8 cellular contexts compared by ENCODE assay signal in the genomic region with DNA sequence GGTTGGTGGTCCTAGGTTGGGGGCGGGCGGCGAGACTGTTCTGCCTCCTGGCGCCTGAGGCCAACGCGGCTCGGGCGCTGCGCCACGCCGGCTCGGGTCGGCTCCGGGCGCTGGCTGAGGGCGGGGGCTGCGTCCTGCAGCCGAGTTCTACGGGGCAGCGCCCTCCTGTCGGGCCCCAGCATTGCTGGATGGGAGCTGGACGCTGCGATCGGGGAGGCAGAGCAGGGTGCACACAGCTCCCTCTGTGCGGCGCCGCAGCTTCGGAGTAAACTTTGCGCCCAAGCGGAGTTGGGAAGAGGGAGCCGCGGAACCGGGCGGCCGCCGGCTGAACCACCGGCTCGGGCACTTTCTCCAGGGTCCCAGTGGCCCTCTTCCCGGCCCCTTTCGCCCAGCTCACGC. TPM values are rescaled to one million over a fixed set of nuclear protein-coding genes. Genes with fewer than 3 reads are reported as not detected.
A peak's percentile ranks its signal among the peaks of the same experiment; 100 is the strongest.
DNase-seq lines count a peak whose midpoint lies in the region; ATAC-seq and TF ChIP-seq lines count a peak whose summit lies in the region.

No MANE protein-coding gene starts in this region.

- TF ChIP-seq CTCF in HFFc6 (IDR thresholded peaks at IDR 0.05) = no peak
- TF ChIP-seq CTCF in colonic mucosa (IDR thresholded peaks at IDR 0.05) = no peak
- TF ChIP-seq CTCF in lung (IDR thresholded peaks at IDR 0.05; ENCODE audit: control extremely low read depth, extremely low read depth) = no peak
- TF ChIP-seq CTCF in vagina (IDR thresholded peaks at IDR 0.05) = no peak

- H3K27ac ChIP-seq in colonic mucosa (no peak overlapping the region), lung (ENCODE audit: low read depth in 1 of 2, low read length in 1 of 2) (peak overlapping the region in 1 of 2 donors; percentile 69), vagina (no peak overlapping the region)
- H3K27ac ChIP-seq in effector memory CD4-positive, alpha-beta T cell (ENCODE audit: insufficient read depth, low read length, poor library complexity, severe bottlenecking) = no peak overlapping the region

- intact Hi-C loops in colonic mucosa (cut with DNase I) = no loop called here
- intact Hi-C loops in vagina (cut with DNase I) = loop anchor here (5.0 kb wide), 1 partner anchor 52 kb away; the partner anchor contains the start of gene PPIC

- TF ChIP-seq POLR2A in vagina (IDR thresholded peaks at IDR 0.05) = no peak

- H3K36me3 ChIP-seq in colonic mucosa = no peaks in the 10 kb centered on the region
- no peaks in the 10 kb centered on the region for H3K36me3 ChIP-seq in lung (ENCODE audit: control insufficient read depth in 2 of 2, insufficient read depth in 2 of 2, low read length in 2 of 2)
- H3K36me3 ChIP-seq in vagina = no peaks in the 10 kb centered on the region
- H3K36me3 ChIP-seq in effector memory CD4-positive, alpha-beta T cell (ENCODE audit: control insufficient read depth, insufficient read depth, low read length) = no peaks in the 10 kb centered on the region

- H3K27ac Mint-ChIP-seq in HFFc6 = no peak overlapping the region

- peaks cover 16% of the 10 kb centered on the region for H3K4me1 Mint-ChIP-seq in HFFc6 (ENCODE audit: low read depth)

- peak; percentile 90 for DNase-seq in 8988T
- DNase-seq in HFFc6 = no peak
- no peak for DNase-seq in colonic mucosa
- no peak for DNase-seq in lung (ENCODE audit: low spot score)
- DNase-seq in vagina (ENCODE audit: extremely low spot score in 2 of 2) = no peak
- DNase-seq in stimulated activated naive CD4-positive, alpha-beta T cell (lab: John Stamatoyannopoulos, UW) = no peak
- DNase-seq in effector memory CD4-positive, alpha-beta T cell = no peak

- H3K4me1 ChIP-seq in colonic mucosa (peaks cover 4% of the 10 kb centered on the region), lung (ENCODE audit: control insufficient read depth in 2 of 2, insufficient read depth in 2 of 2, low read length in 2 of 2) (peaks cover 3 to 23% of the 10 kb centered on the region in 2 donors), vagina (peaks cover 37% of the 10 kb centered on the region)
- no peaks in the 10 kb centered on the region for H3K4me1 ChIP-seq in effector memory CD4-positive, alpha-beta T cell (ENCODE audit: control insufficient read depth, insufficient read depth, low read length, poor library complexity, severe bottlenecking)

- whole genome bisulfite sequencing in lung, 2 donors = 1 to 2% methylated on average over 33 to 41 of the region's 41 CpGs

- peaks cover 66% of the 10 kb centered on the region for H3K27me3 Mint-ChIP-seq in HFFc6 (ENCODE audit: insufficient read depth)

- 0 out of 2 replicates have a peak, but pooled peaks cover 4% of the 10 kb centered on the region for H3K9me3 Mint-ChIP-seq in HFFc6

- no peak overlapping the region for H3K9ac ChIP-seq in colonic mucosa (ENCODE audit: low read depth in 2 of 2, low read length in 2 of 2)

- H3K27me3 ChIP-seq in colonic mucosa = peaks cover 88% of the 10 kb centered on the region
- peaks cover 10% of the 10 kb centered on the region for H3K27me3 ChIP-seq in lung (ENCODE audit: control insufficient read depth, insufficient read depth)
- H3K27me3 ChIP-seq in vagina = peaks cover 31% of the 10 kb centered on the region
- H3K27me3 ChIP-seq in effector memory CD4-positive, alpha-beta T cell (replicated peaks; ENCODE audit: control insufficient read depth, insufficient read depth, low read length, poor library complexity, severe bottlenecking) = peaks cover 36% of the 10 kb centered on the region

- H3K9me3 ChIP-seq in colonic mucosa (no peaks in the 10 kb centered on the region), lung (ENCODE audit: control insufficient read depth in 2 of 2, insufficient read depth in 1 of 2, low read length in 1 of 2) (peaks cover 0 to 6% of the 10 kb centered on the region in 2 donors), vagina (no peaks in the 10 kb centered on the region)
- H3K9me3 ChIP-seq in effector memory CD4-positive, alpha-beta T cell (ENCODE audit: control insufficient read depth, low read length) = no peaks in the 10 kb centered on the region

- peak; percentile 35 for ATAC-seq in lung (ENCODE audit: insufficient read depth, low FRiP score)
- no peak for ATAC-seq in HG02840 (IDR thresholded peaks at IDR 0.05; ENCODE audit: low FRiP score, unreplicated experiment)

- H3K4me3 Mint-ChIP-seq in HFFc6 = peak overlapping the region; percentile 87

- H3K4me3 ChIP-seq in colonic mucosa (peak overlapping the region; percentile 47), lung (peak overlapping the region; percentile 78), vagina (peak overlapping the region; percentile 45 to 68)
- no peak overlapping the region for H3K4me3 ChIP-seq in effector memory CD4-positive, alpha-beta T cell (ENCODE audit: insufficient read depth, low read depth, low read length, poor library complexity, severe bottlenecking)

- 0 out of 2 replicates have a peak, but pooled peaks cover 3% of the 10 kb centered on the region for H3K36me3 Mint-ChIP-seq in HFFc6 (ENCODE audit: low read depth)

RNA-seq across cellular contexts. Expression of gene PRDM6, which starts 0.5 kb away (rescaled TPM):
- under 1 TPM; 0.10 to 0.85 (median 0.28) TPM for total RNA-seq in HFFc6 (2021; fragmentation: NEBNext Ultra II Directional; extraction: Animal tissue kit (Norgen Biotek cat#: 25700))
- total RNA-seq in colonic mucosa (1 to 10 TPM; 1.6 to 2.7 TPM), lung (10 to 100 TPM in 1 of 2 donors, 1 to 10 TPM in 1; 7.8 to 20.0 TPM), vagina (0.98 TPM)
- 1 to 10 TPM; 1.0 to 1.8 TPM for polyA plus RNA-seq in lung

RNA-seq across cellular contexts. Expression of gene PPIC, which starts 53.0 kb away (rescaled TPM):
- total RNA-seq in HFFc6 (2021; fragmentation: NEBNext Ultra II Directional; extraction: Animal tissue kit (Norgen Biotek cat#: 25700)) = 10 to 100 TPM; 44.0 to 70.2 (median 49.7) TPM
- total RNA-seq in colonic mucosa (10 to 100 TPM; 33.7 to 84.8 TPM), lung (10 to 100 TPM; 26.4 to 40.3 TPM), vagina (21.6 TPM)
- polyA plus RNA-seq in lung = 10 to 100 TPM; 21.4 to 36.1 TPM
